32 cellular contexts compared by ENCODE assay signal in genomic region chr15:36940207-36940606, GRCh38.
"Had no signal": no experiment of that assay in that cellular context is flagged by ENCODE, and none has a peak within 500 bp of the region (broad histone marks: within the 10 kb centered on the region; RNA-seq: fewer than 3 reads in every experiment).

No MANE protein-coding gene starts in this region.

- H3K36me3 ChIP-seq: neural progenitor cell, ovary, prostate gland, right atrium auricular region, right lobe of liver, spleen, suprapubic skin, tibial artery, transverse colon, upper lobe of right lung, uterus had no signal

- ATAC-seq: naive thymus-derived CD8-positive, alpha-beta T cell; natural killer cell treated with Interleukin-12 subunit alpha and Interleukin-12 subunit beta and Interleukin-15 and Interleukin-18, amount 100 ng/mL, for 72 hours; stimulated activated memory B cell treated with anti-CD40 and anti-IgM and Interleukin-4, amounts not matched to agents 10 μg/mL and 1 μg/mL and 100 μg/mL, for 72 hours; stimulated activated naive CD8-positive, alpha-beta T cell treated with anti-CD3 and anti-CD28 coated beads, Interleukin-15, amount 100 ng/mL, for 72 hours; stimulated activated naive CD8-positive, alpha-beta T cell treated with anti-CD3 and anti-CD28 coated beads, Interleukin-15, Interleukin-2, amounts not matched to agents 100 U/mL and 50 U/mL, for 24 hours; upper lobe of right lung had no signal

- H3K36me3 Mint-ChIP-seq: naive B cell; naive thymus-derived CD8-positive, alpha-beta T cell; natural killer cell treated with Interleukin-12 subunit alpha and Interleukin-12 subunit beta and Interleukin-15 and Interleukin-18, amount 100 ng/mL, for 72 hours; stimulated activated memory B cell treated with anti-CD40 and anti-IgM and Interleukin-4, amounts not matched to agents 10 μg/mL and 1 μg/mL and 100 μg/mL, for 72 hours had no signal

- DNase-seq: naive B cell; naive thymus-derived CD8-positive, alpha-beta T cell; occipital lobe; ovary; posterior cingulate gyrus; retina; right lobe of liver; spleen; stimulated activated CD4-positive, alpha-beta T cell treated with anti-CD3 and anti-CD28 coated beads, Interleukin-12 subunit alpha, Interleukin-12 subunit beta, amount 100 ng/mL, for 4 hours; stimulated activated CD4-positive, alpha-beta T cell treated with anti-CD3 and anti-CD28 coated beads, Interleukin-1b, Interleukin-23, amount 100 ng/mL, for 48 hours; stimulated activated CD4-positive, alpha-beta T cell treated with anti-CD3 and anti-CD28 coated beads, Interleukin-4, amount 100 ng/mL, for 1 hour; stimulated activated CD4-positive, alpha-beta T cell treated with anti-CD3 and anti-CD28 coated beads, Interleukin-4, amount 100 ng/mL, for 4 hours; stimulated activated CD8-positive, alpha-beta memory T cell treated with anti-CD3 and anti-CD28 coated beads, Interleukin-4, amount 100 ng/mL, for 48 hours; stimulated activated naive CD4-positive, alpha-beta T cell; stimulated activated naive CD8-positive, alpha-beta T cell treated with anti-CD3 and anti-CD28 coated beads, Interleukin-15, amount 100 ng/mL, for 72 hours; stimulated activated naive CD8-positive, alpha-beta T cell treated with anti-CD3 and anti-CD28 coated beads, Interleukin-15, Interleukin-2, amounts not matched to agents 100 U/mL and 50 U/mL, for 24 hours; substantia nigra; testis; tibial artery; transverse colon; upper lobe of right lung; uterus had no signal

- H3K4me3 ChIP-seq: neural progenitor cell, ovary, prostate gland, right atrium auricular region, right lobe of liver, skin epidermis, smooth muscle cell, spleen, suprapubic skin, testis, tibial artery, transverse colon, upper lobe of right lung, uterus had no signal

- H3K9me3 Mint-ChIP-seq: neural progenitor cell; stimulated activated memory B cell treated with anti-CD40 and anti-IgM and Interleukin-4, amounts not matched to agents 10 μg/mL and 1 μg/mL and 100 μg/mL, for 72 hours; stimulated activated naive CD8-positive, alpha-beta T cell treated with anti-CD3 and anti-CD28 coated beads, Interleukin-15, amount 100 ng/mL, for 72 hours; type B pancreatic cell had no signal

- H3K4me1 ChIP-seq: parathyroid adenoma, prostate gland, right atrium auricular region, spleen, suprapubic skin, testis, tibial artery, transverse colon, upper lobe of right lung had no signal

- H3K4me3 Mint-ChIP-seq: naive B cell; naive thymus-derived CD8-positive, alpha-beta T cell; natural killer cell treated with Interleukin-12 subunit alpha and Interleukin-12 subunit beta and Interleukin-15 and Interleukin-18, amount 100 ng/mL, for 72 hours; neural progenitor cell; stimulated activated memory B cell treated with anti-CD40 and anti-IgM and Interleukin-4, amounts not matched to agents 10 μg/mL and 1 μg/mL and 100 μg/mL, for 72 hours; stimulated activated naive CD8-positive, alpha-beta T cell treated with anti-CD3 and anti-CD28 coated beads, Interleukin-15, amount 100 ng/mL, for 72 hours had no signal

- H3K27ac Mint-ChIP-seq: naive B cell; naive thymus-derived CD8-positive, alpha-beta T cell; natural killer cell treated with Interleukin-12 subunit alpha and Interleukin-12 subunit beta and Interleukin-15 and Interleukin-18, amount 100 ng/mL, for 72 hours; neural progenitor cell; stimulated activated memory B cell treated with anti-CD40 and anti-IgM and Interleukin-4, amounts not matched to agents 10 μg/mL and 1 μg/mL and 100 μg/mL, for 72 hours; stimulated activated naive CD8-positive, alpha-beta T cell treated with anti-CD3 and anti-CD28 coated beads, Interleukin-15, amount 100 ng/mL, for 72 hours had no signal

- H3K9me3 ChIP-seq: ovary, prostate gland, right atrium auricular region, right lobe of liver, spleen, suprapubic skin, testis, tibial artery, transverse colon, upper lobe of right lung, uterus had no signal

- H3K27me3 Mint-ChIP-seq: natural killer cell treated with Interleukin-12 subunit alpha and Interleukin-12 subunit beta and Interleukin-15 and Interleukin-18, amount 100 ng/mL, for 72 hours; stimulated activated memory B cell treated with anti-CD40 and anti-IgM and Interleukin-4, amounts not matched to agents 10 μg/mL and 1 μg/mL and 100 μg/mL, for 72 hours; type B pancreatic cell had no signal

- H3K27me3 ChIP-seq: neural progenitor cell, ovary, right atrium auricular region, right lobe of liver, spleen, suprapubic skin, testis, tibial artery, transverse colon, upper lobe of right lung, uterus had no signal

- H3K4me1 Mint-ChIP-seq: naive B cell; naive thymus-derived CD8-positive, alpha-beta T cell; stimulated activated memory B cell treated with anti-CD40 and anti-IgM and Interleukin-4, amounts not matched to agents 10 μg/mL and 1 μg/mL and 100 μg/mL, for 72 hours; stimulated activated naive CD8-positive, alpha-beta T cell treated with anti-CD3 and anti-CD28 coated beads, Interleukin-15, amount 100 ng/mL, for 72 hours had no signal

- H3K27ac ChIP-seq: neural progenitor cell, ovary, parathyroid adenoma, prostate gland, right atrium auricular region, right lobe of liver, skin epidermis, spleen, suprapubic skin, testis, tibial artery, transverse colon, upper lobe of right lung, uterus had no signal
